21 cellular contexts compared by ENCODE assay signal in the genomic region with DNA sequence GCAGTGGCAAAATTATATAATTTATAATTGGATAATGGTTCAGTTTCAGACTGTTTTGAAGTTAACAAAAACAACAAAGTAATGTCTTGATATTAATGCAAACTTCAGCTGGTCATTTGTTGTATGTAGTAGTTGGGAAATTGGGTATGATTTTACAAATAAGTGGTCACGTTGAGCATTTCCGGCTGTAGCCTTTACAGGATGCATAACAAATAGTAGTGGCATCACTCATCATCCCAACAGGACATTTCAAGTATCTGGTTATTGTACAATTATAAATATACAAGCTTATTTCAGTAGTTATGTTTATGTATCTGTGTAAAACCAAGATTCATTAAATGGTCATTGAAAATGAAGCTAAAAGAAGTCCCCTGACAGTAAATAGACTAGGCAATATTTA.
DNase-seq lines count a peak whose midpoint lies in the region; ATAC-seq and TF ChIP-seq lines count a peak whose summit lies in the region.
"Had no signal": no experiment of that assay in that cellular context is flagged by ENCODE, and none has a peak within 500 bp of the region (broad histone marks: within the 10 kb centered on the region; RNA-seq: fewer than 3 reads in every experiment).

No MANE protein-coding gene starts in this region.

- no TSS peak for BruUV-seq in A673 (replicated peaks; lab: Mats Ljungman, UMichigan)

- TF ChIP-seq CTCF in A673 (conservative IDR thresholded peaks at IDR 0.05; ENCODE audit: low read depth, low read length) (no peak), cardiac fibroblast (IDR thresholded peaks at IDR 0.05; ENCODE audit: low read depth, low read length) (no peak), lower lobe of right lung (IDR thresholded peaks at IDR 0.05) (no peak), chondrocyte (IDR thresholded peaks at IDR 0.05) (no peak)

- H3K4me1 ChIP-seq in A673 (ENCODE audit: insufficient read depth, low read length, poor library complexity, severe bottlenecking) = no peaks in the 10 kb centered on the region
- no peaks in the 10 kb centered on the region for H3K4me1 ChIP-seq in lower lobe of right lung
- H3K4me1 ChIP-seq: BLaER1 treated with 17β-estradiol and CSF1 and Interleukin-3, amounts not matched to agents 10 nM and 100 nM; SJCRH30 had no signal

- H3K36me3 ChIP-seq in A673 (ENCODE audit: insufficient read depth, low read length, poor library complexity, severe bottlenecking) (no peaks in the 10 kb centered on the region), lower lobe of right lung (no peaks in the 10 kb centered on the region)
- H3K36me3 ChIP-seq: SJCRH30 had no signal

- intact Hi-C loops in A673 (cut with micrococcal nuclease; ENCODE audit: unreplicated experiment) (no loop called here), lower lobe of right lung (cut with DNase I) (no loop called here)

- H3K4me1 Mint-ChIP-seq in chondrocyte (ENCODE audit: low read depth) = no peaks in the 10 kb centered on the region

- peaks cover 11% of the 10 kb centered on the region for H3K9me3 Mint-ChIP-seq in chondrocyte (ENCODE audit: low read depth)

- no peak overlapping the region for H3K27ac Mint-ChIP-seq in chondrocyte (ENCODE audit: unreplicated experiment)
- H3K27ac Mint-ChIP-seq: CD8-positive, alpha-beta memory T cell; IgD-negative memory B cell had no signal

- DNase-seq in A673 (ENCODE audit: low spot score) (peak; percentile 5), HS-5 (ENCODE audit: low read depth) (peak; percentile 14), cardiac fibroblast (ENCODE audit: low read depth in 2 of 2) (peak; percentile 6 to 74), iris pigment epithelial cell (ENCODE audit: low read depth) (peak; percentile 78), NCI-H2029 (lab: John Stamatoyannopoulos, UW) (no peak), lower lobe of right lung (no peak), chondrocyte (ENCODE audit: low spot score) (no peak)
- DNase-seq: 8988T; CD8-positive, alpha-beta memory T cell; DND-41; Kasumi-1; NCI-H1417; NCI-H187 treated with DMSO at 0.1 percent for 48 hours; NCI-H2171; NCI-H446; NCI-H69; SJCRH30 had no signal

- H3K27me3 Mint-ChIP-seq in chondrocyte (ENCODE audit: low read depth) = no peaks in the 10 kb centered on the region
- H3K27me3 Mint-ChIP-seq: CD8-positive, alpha-beta memory T cell; IgD-negative memory B cell had no signal

- POLR2A ChIA-PET in A673 (lab: Charles Lee; ENCODE audit: low non-redundant PET) = no interaction called here

- CTCF ChIA-PET in A673 (lab: Charles Lee) = no interaction called here

- H3K4me3 ChIP-seq in A673 (ENCODE audit: low read depth, low read length, poor library complexity, severe bottlenecking) = no peak overlapping the region
- H3K4me3 ChIP-seq in cardiac fibroblast (replicated peaks in 1 of 2; ENCODE audit: low read depth in 2 of 2, low read length in 2 of 2) = no peak overlapping the region
- H3K4me3 ChIP-seq in lower lobe of right lung = no peak overlapping the region
- H3K4me3 ChIP-seq: BLaER1 treated with 17β-estradiol and CSF1 and Interleukin-3, amounts not matched to agents 10 nM and 100 nM; SJCRH30 had no signal

- H3K27me3 ChIP-seq in A673 (replicated peaks; ENCODE audit: insufficient read depth, low read depth, low read length, poor library complexity) (no peaks in the 10 kb centered on the region), lower lobe of right lung (ENCODE audit: low read depth) (no peaks in the 10 kb centered on the region)
- H3K27me3 ChIP-seq: BLaER1 treated with 17β-estradiol and CSF1 and Interleukin-3, amounts not matched to agents 10 nM and 100 nM; SJCRH30 had no signal

- no peak for ATAC-seq in lower lobe of right lung
- ATAC-seq in HG02588 (IDR thresholded peaks at IDR 0.05; ENCODE audit: unreplicated experiment) = no peak

- H3K36me3 Mint-ChIP-seq in chondrocyte (ENCODE audit: low read depth) = peaks cover 7% of the 10 kb centered on the region

- H3K27ac ChIP-seq in A673 (ENCODE audit: low read depth, low read length, poor library complexity, severe bottlenecking) (no peak overlapping the region), lower lobe of right lung (no peak overlapping the region)
- H3K27ac ChIP-seq: BLaER1 treated with 17β-estradiol and CSF1 and Interleukin-3, amounts not matched to agents 10 nM and 100 nM; RWPE1; SJCRH30 had no signal

- no peak overlapping the region for H3K4me3 Mint-ChIP-seq in chondrocyte (ENCODE audit: unreplicated experiment)
- H3K4me3 Mint-ChIP-seq: CD8-positive, alpha-beta memory T cell; IgD-negative memory B cell had no signal

- H3K9me3 ChIP-seq in A673 (ENCODE audit: low read depth, low read length, poor library complexity, severe bottlenecking) (no peaks in the 10 kb centered on the region), lower lobe of right lung (peaks cover 5% of the 10 kb centered on the region)
- H3K9me3 ChIP-seq: SJCRH30 had no signal

Comparison
In these comparisons a context has a peak if more than half of its experiments do, and no peak if none do; other contexts are left out.
1. DNase-seq: peak in A673 (single experiment), HS-5 (single experiment), cardiac fibroblast (2 of 2) and iris pigment epithelial cell (single experiment); none in NCI-H2029 (single experiment), lower lobe of right lung (single experiment) and chondrocyte (single experiment).